Comparison of ENCODE assay signal across 12 cellular contexts in genomic region chr7:150444674-150445365, GRCh38.
"Had no signal": no experiment of that assay in that cellular context is flagged by ENCODE, and none has a peak within 500 bp of the region (broad histone marks: within the 10 kb centered on the region; RNA-seq: fewer than 3 reads in every experiment).

No MANE protein-coding gene starts in this region.

- H3K36me3 ChIP-seq: colonic mucosa had no signal

- ATAC-seq: left lobe of liver; stimulated activated memory B cell treated with anti-CD40 and anti-IgM and Interleukin-4, amounts not matched to agents 10 μg/mL and 1 μg/mL and 100 μg/mL, for 72 hours had no signal

- DNase-seq: activated naive CD8-positive, alpha-beta T cell treated with anti-CD3 and anti-CD28 coated beads, Interleukin-2, amount 10 ng/mL, durations not matched to agents 7 days and 5 days; central memory CD4-positive, alpha-beta T cell; colonic mucosa; mammary epithelial cell; naive B cell; stimulated activated CD4-positive, alpha-beta T cell treated with anti-CD3 and anti-CD28 coated beads, Interleukin-1b, Interleukin-23, amount 100 ng/mL, for 48 hours had no signal

- H3K27ac Mint-ChIP-seq: activated naive CD8-positive, alpha-beta T cell treated with anti-CD3 and anti-CD28 coated beads, Interleukin-2, amount 10 ng/mL, durations not matched to agents 7 days and 5 days; brain; naive B cell; stimulated activated memory B cell treated with anti-CD40 and anti-IgM and Interleukin-4, amounts not matched to agents 10 μg/mL and 1 μg/mL and 100 μg/mL, for 72 hours had no signal

- H3K4me3 ChIP-seq: colonic mucosa, hepatocyte had no signal

- FAIRE-seq: endometrium, keratinocyte had no signal

- H3K27ac ChIP-seq: colonic mucosa, hepatocyte had no signal

- H3K9me3 ChIP-seq: colonic mucosa had no signal

- H3K27me3 Mint-ChIP-seq: activated naive CD8-positive, alpha-beta T cell treated with anti-CD3 and anti-CD28 coated beads, Interleukin-2, amount 10 ng/mL, durations not matched to agents 7 days and 5 days; stimulated activated memory B cell treated with anti-CD40 and anti-IgM and Interleukin-4, amounts not matched to agents 10 μg/mL and 1 μg/mL and 100 μg/mL, for 72 hours had no signal

- H3K27me3 ChIP-seq: colonic mucosa, hepatocyte had no signal

- H3K4me2 ChIP-seq: hepatocyte had no signal

- H3K4me3 Mint-ChIP-seq: activated naive CD8-positive, alpha-beta T cell treated with anti-CD3 and anti-CD28 coated beads, Interleukin-2, amount 10 ng/mL, durations not matched to agents 7 days and 5 days; brain; stimulated activated memory B cell treated with anti-CD40 and anti-IgM and Interleukin-4, amounts not matched to agents 10 μg/mL and 1 μg/mL and 100 μg/mL, for 72 hours had no signal

- H3K4me1 ChIP-seq: colonic mucosa had no signal

- H3K36me3 Mint-ChIP-seq: brain had no signal
